9 cellular contexts compared by ENCODE assay signal in genomic region chr14:89617471-89618291, GRCh38.
A peak's percentile ranks its signal among the peaks of the same experiment; 100 is the strongest.
DNase-seq lines count a peak whose midpoint lies in the region; ATAC-seq, FAIRE-seq and TF ChIP-seq lines count a peak whose summit lies in the region.
"Had no signal": no experiment of that assay in that cellular context is flagged by ENCODE, and none has a peak within 500 bp of the region (broad histone marks: within the 10 kb centered on the region; RNA-seq: fewer than 3 reads in every experiment).

No MANE protein-coding gene starts in this region.

- H3K27me3 Mint-ChIP-seq in HFFc6 (ENCODE audit: insufficient read depth), result no peaks in the 10 kb centered on the region; the same call in 1 of the 2 replicates

- H3K4me1 ChIP-seq in left ventricle myocardium inferior (peaks cover 55% of the 10 kb centered on the region), pancreas (peaks cover 0 to 30% (median 6%) of the 10 kb centered on the region in 3 donors)

- ATAC-seq in pancreas, result peak; percentile 32 to 72 (median 58)

- intact Hi-C loops in left ventricle myocardium inferior (cut with micrococcal nuclease) (no loop called here), pancreas (cut with DNase I) (no loop called here)

- peak overlapping the region; percentile 90 for H3K27ac ChIP-seq in left ventricle myocardium inferior (replicated peaks)
- H3K27ac ChIP-seq in pancreas, result peak overlapping the region; percentile 61 to 83 (median 66)
- H3K27ac ChIP-seq: C4-2B had no signal

- no peaks in the 10 kb centered on the region for H3K9me3 ChIP-seq in left ventricle myocardium inferior (replicated peaks)
- no peaks in the 10 kb centered on the region for H3K9me3 ChIP-seq in pancreas

- no peaks in the 10 kb centered on the region for H3K27me3 ChIP-seq in left ventricle myocardium inferior (ENCODE audit: low read depth)
- no peaks in the 10 kb centered on the region for H3K27me3 ChIP-seq in pancreas

- 3 to 4% methylated on average over 19 of the region's 19 CpGs for WGBS in pancreas, 2 donors

- no peak for FAIRE-seq in pancreas (lab: Jason Lieb, UNC)

- peak overlapping the region; percentile 98 for H3K4me3 Mint-ChIP-seq in HFFc6

- peak overlapping the region; percentile 97 for H3K27ac Mint-ChIP-seq in HFFc6

- DNase-seq in NCI-H1105 treated with DMSO at 0.1 percent for 48 hours (lab: John Stamatoyannopoulos, UW) (peak; percentile 19), NCI-H1105 (lab: John Stamatoyannopoulos, UW) (no peak), HFFc6 (peak; percentile 51), NCI-H82 treated with DMSO at 0.1 percent for 48 hours (lab: John Stamatoyannopoulos, UW; ENCODE audit: unreplicated experiment) (peak; percentile 26), amygdala (lab: John Stamatoyannopoulos, UW) (peak in 32 of 56 donors; percentile 6 to 73 (median 26)), left ventricle myocardium inferior (no peak), pancreas (peak in 4 of 6 donors; percentile 15 to 60 (median 34)), GOT3 (lab: John Stamatoyannopoulos, UW) (no peak)

- TF ChIP-seq CTCF in HFFc6 (IDR thresholded peaks at IDR 0.05) (no peak), left ventricle myocardium inferior (IDR thresholded peaks at IDR 0.05; ENCODE audit: borderline replicate concordance) (no peak), pancreas (IDR thresholded peaks at IDR 0.05) (no peak)

- H3K36me3 ChIP-seq in left ventricle myocardium inferior, result no peaks in the 10 kb centered on the region
- no peaks in the 10 kb centered on the region for H3K36me3 ChIP-seq in pancreas

- peaks cover 46% of the 10 kb centered on the region for H3K4me1 Mint-ChIP-seq in HFFc6 (ENCODE audit: low read depth)

- no peaks in the 10 kb centered on the region for H3K36me3 Mint-ChIP-seq in HFFc6 (ENCODE audit: low read depth)

- H3K9me3 Mint-ChIP-seq in HFFc6, result no peaks in the 10 kb centered on the region

- H3K4me3 ChIP-seq in left ventricle myocardium inferior (peak overlapping the region; percentile 83), pancreas (peak overlapping the region; percentile 42 to 79 (median 60))

Comparison
In these comparisons a context has a peak if more than half of its experiments do, and no peak if none do; other contexts are left out.
1. DNase-seq: peak in NCI-H1105 treated with DMSO at 0.1 percent for 48 hours (single experiment), HFFc6 (single experiment), NCI-H82 treated with DMSO at 0.1 percent for 48 hours (single experiment), amygdala (32 of 56) and pancreas (4 of 6); none in NCI-H1105 (single experiment), left ventricle myocardium inferior (single experiment) and GOT3 (single experiment).